ENCODE assay signal across 1 cellular context in the genomic region with DNA sequence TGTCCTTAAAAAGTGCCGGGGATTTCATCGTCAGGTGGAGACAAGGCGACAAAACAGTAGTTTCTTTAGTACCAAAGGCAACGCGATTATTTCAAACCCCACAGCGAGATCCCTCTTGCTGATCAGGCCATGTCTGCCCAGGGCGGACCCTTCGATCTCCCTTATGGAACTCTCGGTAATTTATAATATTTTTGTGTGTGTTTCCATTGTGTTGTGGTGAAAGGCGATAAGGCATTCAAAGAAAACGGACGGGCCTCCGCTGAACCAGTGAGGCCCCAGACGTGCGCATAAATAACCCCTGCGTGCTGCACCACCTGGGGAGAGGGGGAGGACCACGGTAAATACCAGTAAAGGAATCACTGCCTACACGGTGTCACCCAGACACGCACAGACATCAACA.
TF ChIP-seq lines count a peak whose summit lies in the region.

No MANE protein-coding gene starts in this region.

TF ChIP-seq in H1, 55 proteins besides CTCF, POLR2A, EP300 and RAD21:
- TF ChIP-seq BCL11A (IDR thresholded peaks at IDR 0.05; ENCODE audit: low read depth in 2 of 2, low read length in 2 of 2): no peak
- 0 out of 4 replicates have a peak, but pooled peaks of 1 of the 2 experiments have one; percentile 21 for TF ChIP-seq HDAC2 (IDR thresholded peaks at IDR 0.05; ENCODE audit: borderline replicate concordance in 1 of 2, low read depth in 2 of 2, low read length in 2 of 2)
